23 cellular contexts compared by ENCODE assay signal in the genomic region with DNA sequence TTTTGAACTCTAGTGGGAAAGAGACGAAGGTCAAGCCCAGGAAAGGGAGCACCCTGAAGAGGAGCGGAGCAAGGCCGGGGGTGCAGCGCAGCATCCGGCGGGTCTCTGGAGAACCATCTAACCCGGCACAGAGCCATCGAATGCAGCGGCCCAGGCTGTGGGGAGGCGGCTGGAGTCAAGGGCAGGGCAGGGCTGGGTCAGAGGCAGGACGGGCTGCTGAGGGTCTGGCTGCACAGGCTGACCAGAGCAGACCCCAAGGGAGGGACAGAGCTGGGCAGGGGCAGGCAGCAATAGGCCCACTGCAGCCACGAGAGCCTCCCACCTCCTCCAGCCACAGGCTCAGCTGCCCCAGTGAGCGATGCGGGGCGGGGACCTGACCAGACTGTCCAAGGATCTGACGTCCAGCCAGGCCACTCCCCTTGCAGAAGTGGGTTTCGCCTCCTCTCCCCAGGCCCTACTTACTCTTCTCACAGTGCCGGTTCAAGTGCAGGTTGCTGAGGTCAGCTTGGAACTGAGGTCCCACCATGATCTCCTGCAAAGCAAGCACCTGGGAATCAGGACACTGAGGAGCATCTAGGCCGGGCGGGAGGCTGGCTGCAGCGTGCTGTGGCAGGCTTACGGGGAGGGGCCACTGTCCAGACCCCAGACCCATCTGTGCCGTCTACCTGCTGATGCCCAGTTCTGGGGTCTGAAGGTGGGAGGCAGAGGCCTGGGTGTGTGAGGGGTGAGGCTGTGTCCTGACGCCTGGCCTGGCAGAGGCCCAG. TPM values are rescaled to one million over a fixed set of nuclear protein-coding genes. Genes with fewer than 3 reads are reported as not detected.
"Had no signal": no experiment of that assay in that cellular context is flagged by ENCODE, and none has a peak within 500 bp of the region (broad histone marks: within the 10 kb centered on the region; RNA-seq: fewer than 3 reads in every experiment).

No MANE protein-coding gene starts in this region.

- FAIRE-seq: keratinocyte had no signal

- H3K4me3 ChIP-seq: coronary artery, gastrocnemius medialis, lower lobe of right lung, prostate gland, right atrium auricular region, smooth muscle cell, suprapubic skin, transverse colon had no signal

- H3K4me1 ChIP-seq: gastrocnemius medialis, lower lobe of right lung, parathyroid adenoma, prostate gland, right atrium auricular region, suprapubic skin, transverse colon had no signal

- H3K9me3 ChIP-seq: gastrocnemius medialis, lower lobe of right lung, prostate gland, right atrium auricular region had no signal

- DNase-seq: foreskin fibroblast; gastrocnemius medialis; lower lobe of right lung; naive thymus-derived CD8-positive, alpha-beta T cell; nephron progenitor cell; occipital lobe; stimulated activated CD4-positive, alpha-beta T cell treated with anti-CD3 and anti-CD28 coated beads, Interleukin-12 subunit alpha, Interleukin-12 subunit beta, amount 100 ng/mL, for 4 hours; stimulated activated CD4-positive, alpha-beta T cell treated with anti-CD3 and anti-CD28 coated beads, Interleukin-1b, Interleukin-23, amount 100 ng/mL, for 48 hours; stimulated activated CD4-positive, alpha-beta T cell treated with anti-CD3 and anti-CD28 coated beads, Interleukin-4, amount 100 ng/mL, for 1 hour; stimulated activated CD8-positive, alpha-beta memory T cell treated with anti-CD3 and anti-CD28 coated beads, Interleukin-4, amount 100 ng/mL, for 48 hours; stimulated activated naive CD4-positive, alpha-beta T cell; stimulated activated naive CD8-positive, alpha-beta T cell treated with anti-CD3 and anti-CD28 coated beads, Interleukin-15, amount 100 ng/mL, for 72 hours; transverse colon had no signal

- ATAC-seq: gastrocnemius medialis; left lobe of liver; naive thymus-derived CD8-positive, alpha-beta T cell; sciatic nerve; stimulated activated naive CD8-positive, alpha-beta T cell treated with anti-CD3 and anti-CD28 coated beads, Interleukin-15, amount 100 ng/mL, for 72 hours had no signal

- H3K27ac ChIP-seq: coronary artery, lower lobe of right lung, parathyroid adenoma, prostate gland, right atrium auricular region, suprapubic skin, transverse colon had no signal

- H3K27me3 ChIP-seq: gastrocnemius medialis, right atrium auricular region, suprapubic skin, transverse colon had no signal

RNA-seq across cellular contexts. Expression of a gene that starts 34.2 kb away (rescaled TPM):
- total RNA-seq: myocyte; naive thymus-derived CD8-positive, alpha-beta T cell had no signal
